18 cellular contexts compared by ENCODE assay signal in genomic region chr10:75466016-75466415, GRCh38. TPM values are rescaled to one million over a fixed set of nuclear protein-coding genes. Genes with fewer than 3 reads are reported as not detected.
"Had no signal": no experiment of that assay in that cellular context is flagged by ENCODE, and none has a peak within 500 bp of the region (broad histone marks: within the 10 kb centered on the region; RNA-seq: fewer than 3 reads in every experiment).

No MANE protein-coding gene starts in this region.

- H3K4me3 ChIP-seq: heart left ventricle, neural progenitor cell, ovary, right atrium auricular region, suprapubic skin, thyroid gland, upper lobe of left lung had no signal

- H3K9me3 ChIP-seq: heart left ventricle, ovary, right atrium auricular region, suprapubic skin, thyroid gland, upper lobe of left lung had no signal

- H3K27me3 ChIP-seq: heart left ventricle, neural progenitor cell, ovary, right atrium auricular region, suprapubic skin, thyroid gland, upper lobe of left lung had no signal

- H3K36me3 ChIP-seq: heart left ventricle, neural progenitor cell, ovary, right atrium auricular region, suprapubic skin, thyroid gland, upper lobe of left lung had no signal

- H3K4me2 ChIP-seq: neural progenitor cell had no signal

- H3K27ac ChIP-seq: neural progenitor cell, ovary, right atrium auricular region, suprapubic skin, upper lobe of left lung had no signal

- DNase-seq: cerebellar nuclear complex; effector memory CD8-positive, alpha-beta T cell; heart left ventricle; hippocampal formation; natural killer cell; nucleus accumbens; ovary; small intestine; stimulated activated CD4-positive, alpha-beta T cell treated with anti-CD3 and anti-CD28 coated beads, Interleukin-12 subunit alpha, Interleukin-12 subunit beta, amount 100 ng/mL, for 4 hours; stimulated activated CD4-positive, alpha-beta T cell treated with anti-CD3 and anti-CD28 coated beads, Interleukin-2, amount 100 ng/mL, for 48 hours; stimulated activated naive CD8-positive, alpha-beta T cell treated with anti-CD3 and anti-CD28 coated beads, Interleukin-15, Interleukin-2, amounts not matched to agents 100 U/mL and 50 U/mL, for 24 hours; upper lobe of left lung had no signal

- H3K9ac ChIP-seq: neural progenitor cell had no signal

- ATAC-seq: effector memory CD8-positive, alpha-beta T cell; heart left ventricle; natural killer cell; stimulated activated effector memory CD8-positive, alpha-beta T cell treated with anti-CD3 and anti-CD28 coated beads, Interleukin-12 subunit alpha, Interleukin-12 subunit beta, amount 100 ng/mL, for 72 hours; stimulated activated naive CD8-positive, alpha-beta T cell treated with anti-CD3 and anti-CD28 coated beads, Interleukin-15, Interleukin-2, amounts not matched to agents 100 U/mL and 50 U/mL, for 24 hours had no signal

RNA-seq across cellular contexts. Expression of gene LRMDA, which starts 34.6 kb away (rescaled TPM):
- total RNA-seq: myocyte had no signal
